15 cellular contexts compared by ENCODE assay signal in genomic region chr21:41210405-41211040, GRCh38. TPM values are rescaled to one million over a fixed set of nuclear protein-coding genes. Genes with fewer than 3 reads are reported as not detected.
A peak's percentile ranks its signal among the peaks of the same experiment; 100 is the strongest.
DNase-seq lines count a peak whose midpoint lies in the region; TF ChIP-seq lines count a peak whose summit lies in the region.
"Had no signal": no experiment of that assay in that cellular context is flagged by ENCODE, and none has a peak within 500 bp of the region (broad histone marks: within the 10 kb centered on the region; RNA-seq: fewer than 3 reads in every experiment).

No MANE protein-coding gene starts in this region.

- TF ChIP-seq CTCF in choroid plexus epithelial cell (conservative IDR thresholded peaks at IDR 0.05; ENCODE audit: low read depth, low read length), result no peak
- no peak for TF ChIP-seq CTCF in nephron progenitor cell (IDR thresholded peaks at IDR 0.05)
- TF ChIP-seq CTCF in smooth muscle cell (IDR thresholded peaks at IDR 0.05; ENCODE audit: borderline replicate concordance, insufficient read depth, poor library complexity, severe bottlenecking), result no peak
- no peak for TF ChIP-seq CTCF in Peyer's patch (IDR thresholded peaks at IDR 0.05)

- H3K9me3 Mint-ChIP-seq in nephron progenitor cell, result peaks cover 4% of the 10 kb centered on the region
- H3K9me3 Mint-ChIP-seq: CD8-positive, alpha-beta T cell; IgD-negative memory B cell had no signal

- no peak overlapping the region for H3K9ac ChIP-seq in smooth muscle cell (ENCODE audit: low read depth)

- H3K36me3 Mint-ChIP-seq in nephron progenitor cell (ENCODE audit: low read depth), result no peaks in the 10 kb centered on the region
- H3K36me3 Mint-ChIP-seq: CD8-positive, alpha-beta T cell had no signal

- DNase-seq in DMS 273 (lab: John Stamatoyannopoulos, UW; ENCODE audit: unreplicated experiment), result peak; percentile 43
- no peak for DNase-seq in DMS 273 treated with DMSO at 0.1 percent for 48 hours (lab: John Stamatoyannopoulos, UW)
- DNase-seq in choroid plexus epithelial cell (ENCODE audit: low read depth), result peak; percentile 6
- DNase-seq in nephron progenitor cell, result peak; percentile 51
- no peak for DNase-seq in smooth muscle cell (lab: John Stamatoyannopoulos, UW; ENCODE audit: unreplicated experiment)
- DNase-seq in T-helper 9 cell, result no peak
- no peak for DNase-seq in Peyer's patch
- no peak for DNase-seq in central memory CD4-positive, alpha-beta T cell
- DNase-seq: CD8-positive, alpha-beta T cell; NCI-H1436; NCI-H2081 treated with DMSO at 0.1 percent for 48 hours; NCI-H226; NCI-H69 had no signal

- H3K4me1 ChIP-seq in smooth muscle cell (ENCODE audit: low read depth) (peaks cover 9% of the 10 kb centered on the region), Peyer's patch (peaks cover 0 to 12% (median 0%) of the 10 kb centered on the region in 4 donors)

- H4K20me1 ChIP-seq in smooth muscle cell (ENCODE audit: low read depth), result peaks cover 5% of the 10 kb centered on the region

- H3K27ac ChIP-seq in smooth muscle cell (ENCODE audit: low read depth) (no peak overlapping the region), Peyer's patch (no peak overlapping the region)
- H3K27ac ChIP-seq: 22Rv1 had no signal

- peak overlapping the region; percentile 48 for H3K4me3 Mint-ChIP-seq in nephron progenitor cell
- H3K4me3 Mint-ChIP-seq: CD8-positive, alpha-beta T cell had no signal

- no peak for TF ChIP-seq POLR2A in Peyer's patch (IDR thresholded peaks at IDR 0.05)

- H3K4me1 Mint-ChIP-seq in nephron progenitor cell, result peaks cover 88% of the 10 kb centered on the region

- no peaks in the 10 kb centered on the region for H3K79me2 ChIP-seq in smooth muscle cell (ENCODE audit: low read depth)

- no peaks in the 10 kb centered on the region for H3K9me3 ChIP-seq in smooth muscle cell (replicated peaks; ENCODE audit: low read depth)
- no peaks in the 10 kb centered on the region for H3K9me3 ChIP-seq in Peyer's patch

- H3K36me3 ChIP-seq in smooth muscle cell (ENCODE audit: low read depth) (no peaks in the 10 kb centered on the region), Peyer's patch (no peaks in the 10 kb centered on the region)

- H3K27me3 ChIP-seq in smooth muscle cell (ENCODE audit: low read depth) (no peaks in the 10 kb centered on the region), Peyer's patch (no peaks in the 10 kb centered on the region)

- no peak overlapping the region for H2AFZ ChIP-seq in smooth muscle cell (ENCODE audit: low read depth)

- H3K4me2 ChIP-seq in smooth muscle cell, result peak overlapping the region; percentile 72

- no peaks in the 10 kb centered on the region for H3F3A ChIP-seq in smooth muscle cell (ENCODE audit: low read depth)

- WGBS in smooth muscle cell (ENCODE audit: low lambda C conversion rate), result 42% methylated on average over 14 of the region's 14 CpGs

- peaks cover 4% of the 10 kb centered on the region for H3K27me3 Mint-ChIP-seq in nephron progenitor cell (ENCODE audit: low read depth, poor library complexity)
- H3K27me3 Mint-ChIP-seq: IgD-negative memory B cell had no signal

- H3K4me3 ChIP-seq in choroid plexus epithelial cell (ENCODE audit: low read depth, low read length), result no peak overlapping the region
- no peak overlapping the region for H3K4me3 ChIP-seq in smooth muscle cell
- H3K4me3 ChIP-seq in Peyer's patch, result no peak overlapping the region

- H3K27ac Mint-ChIP-seq in nephron progenitor cell, result peak overlapping the region; percentile 87
- H3K27ac Mint-ChIP-seq: CD8-positive, alpha-beta T cell; IgD-negative memory B cell had no signal

RNA-seq across cellular contexts. Expression of gene BACE2, which starts 42.6 kb away (rescaled TPM):
- 25.3 and 47.2 TPM in 2 replicates for total RNA-seq in smooth muscle cell
- polyA plus RNA-seq in smooth muscle cell, result 26.4 and 33.3 TPM in 2 replicates
- total RNA-seq in Peyer's patch, result 10 to 100 TPM; 30.5 to 43.3 (median 36.6) TPM

Comparison
In these comparisons a context has a peak if more than half of its experiments do, and no peak if none do; other contexts are left out.
1. DNase-seq: peak in DMS 273 (single experiment), choroid plexus epithelial cell (single experiment) and nephron progenitor cell (single experiment); none in DMS 273 treated with DMSO at 0.1 percent for 48 hours (single experiment), smooth muscle cell (single experiment), T-helper 9 cell (single experiment), Peyer's patch (0 of 3) and central memory CD4-positive, alpha-beta T cell (single experiment).